Comparison of ENCODE assay signal across 8 cellular contexts in genomic region chr19:52923782-52924593, GRCh38. TPM values are rescaled to one million over a fixed set of nuclear protein-coding genes. Genes with fewer than 3 reads are reported as not detected.
DNase-seq lines count a peak whose midpoint lies in the region; ATAC-seq lines count a peak whose summit lies in the region.

No MANE protein-coding gene starts in this region.

- peaks cover 5% of the 10 kb centered on the region for H3K9me3 Mint-ChIP-seq in activated naive CD8-positive, alpha-beta T cell treated with anti-CD3 and anti-CD28 coated beads, Interleukin-2, amount 10 ng/mL, durations not matched to agents 7 days and 5 days

- POLR2A ChIA-PET in activated naive CD8-positive, alpha-beta T cell treated with anti-CD3 and anti-CD28 coated beads, Interleukin-2, amount 10 ng/mL, durations not matched to agents 7 days and 5 days (lab: Charles Lee), result interaction anchor here (0.6 to 0.7 kb wide), 2 partner anchors 66 to 110 kb away, joined by 3 to 4 read pairs; no protein-coding TSS in a partner anchor

- H4K20me1 ChIP-seq in BLaER1, result no peaks in the 10 kb centered on the region

- ATAC-seq in activated naive CD8-positive, alpha-beta T cell treated with anti-CD3 and anti-CD28 coated beads, Interleukin-2, amount 10 ng/mL, durations not matched to agents 7 days and 5 days (ENCODE audit: low read depth), result no peak
- ATAC-seq in HG02970 (IDR thresholded peaks at IDR 0.05; ENCODE audit: low FRiP score, unreplicated experiment), result no peak

- peak overlapping the region; percentile 97 for H3K4me2 ChIP-seq in BLaER1

- H3K27me3 Mint-ChIP-seq in activated naive CD8-positive, alpha-beta T cell treated with anti-CD3 and anti-CD28 coated beads, Interleukin-2, amount 10 ng/mL, durations not matched to agents 7 days and 5 days, result no peaks in the 10 kb centered on the region

- peak overlapping the region; percentile 84; the same call in 1 of the 2 replicates for H3K9ac ChIP-seq in BLaER1
- no peak overlapping the region for H3K9ac ChIP-seq in HUES64 (ENCODE audit: low read depth, low read length)
- no peak overlapping the region for H3K9ac ChIP-seq in iPS-18a (ENCODE audit: low read length)
- H3K9ac ChIP-seq in skeletal muscle tissue (ENCODE audit: low read depth in 1 of 3, low read length in 3 of 3), result peak overlapping the region in 2 of 3 donors; percentile 16 to 43

- H3K27me3 ChIP-seq in BLaER1 (no peaks in the 10 kb centered on the region), HUES64 (ENCODE audit: insufficient read depth, low read length) (no peaks in the 10 kb centered on the region), iPS-18a (ENCODE audit: control insufficient read depth, insufficient read depth, low read length) (no peaks in the 10 kb centered on the region), skeletal muscle tissue (ENCODE audit: control insufficient read depth in 3 of 3, insufficient read depth in 3 of 3, low read length in 3 of 3) (no peaks in the 10 kb centered on the region)

- peak overlapping the region; percentile 90 for H3K27ac Mint-ChIP-seq in activated naive CD8-positive, alpha-beta T cell treated with anti-CD3 and anti-CD28 coated beads, Interleukin-2, amount 10 ng/mL, durations not matched to agents 7 days and 5 days

- peak overlapping the region; percentile 94 for H3K4me3 Mint-ChIP-seq in activated naive CD8-positive, alpha-beta T cell treated with anti-CD3 and anti-CD28 coated beads, Interleukin-2, amount 10 ng/mL, durations not matched to agents 7 days and 5 days

- H3K36me3 ChIP-seq in BLaER1 (peaks cover 40% of the 10 kb centered on the region), HUES64 (ENCODE audit: insufficient read depth, low read length) (peaks cover 20% of the 10 kb centered on the region), iPS-18a (ENCODE audit: control insufficient read depth, low read depth, low read length) (peaks cover 8% of the 10 kb centered on the region), skeletal muscle tissue (ENCODE audit: control insufficient read depth in 3 of 3, insufficient read depth in 3 of 3, low read length in 3 of 3) (peaks cover 0 to 3% (median 0%) of the 10 kb centered on the region in 3 donors)

- WGBS in HUES64, result 51% methylated on average over 17 of the region's 18 CpGs

- peaks cover 13% of the 10 kb centered on the region for H3K4me1 Mint-ChIP-seq in activated naive CD8-positive, alpha-beta T cell treated with anti-CD3 and anti-CD28 coated beads, Interleukin-2, amount 10 ng/mL, durations not matched to agents 7 days and 5 days

- H3K4me3 ChIP-seq in BLaER1 (peak overlapping the region; percentile 74), HUES64 (ENCODE audit: low read length) (peak overlapping the region; percentile 70), iPS-18a (ENCODE audit: low read length) (peak overlapping the region; percentile 95), skeletal muscle tissue (ENCODE audit: low read length in 3 of 3) (peak overlapping the region; percentile 62 to 97 (median 77))

- H3K4me1 ChIP-seq in BLaER1 (peaks cover 17% of the 10 kb centered on the region), HUES64 (ENCODE audit: insufficient read depth, low read length) (peaks cover 9% of the 10 kb centered on the region; the same call in 1 of the 2 replicates), iPS-18a (ENCODE audit: control insufficient read depth, low read depth, low read length) (peaks cover 11% of the 10 kb centered on the region), skeletal muscle tissue (ENCODE audit: control insufficient read depth in 3 of 3, insufficient read depth in 3 of 3, low read length in 3 of 3) (peaks cover 8 to 13% (median 11%) of the 10 kb centered on the region in 3 donors)

- DNase-seq in activated naive CD8-positive, alpha-beta T cell treated with anti-CD3 and anti-CD28 coated beads, Interleukin-2, amount 10 ng/mL, durations not matched to agents 7 days and 5 days, result no peak
- DNase-seq in NCI-H2029 (lab: John Stamatoyannopoulos, UW), result no peak
- no peak for DNase-seq in NCI-H1092 treated with DMSO at 0.1 percent for 48 hours (lab: John Stamatoyannopoulos, UW)

- H3K9me3 ChIP-seq in BLaER1 (no peaks in the 10 kb centered on the region), HUES64 (ENCODE audit: insufficient read depth, low read depth, low read length) (no peaks in the 10 kb centered on the region), iPS-18a (ENCODE audit: control insufficient read depth, low read depth, low read length) (no peaks in the 10 kb centered on the region), skeletal muscle tissue (ENCODE audit: control insufficient read depth in 3 of 3, low read length in 3 of 3) (no peaks in the 10 kb centered on the region)

- H3K36me3 Mint-ChIP-seq in activated naive CD8-positive, alpha-beta T cell treated with anti-CD3 and anti-CD28 coated beads, Interleukin-2, amount 10 ng/mL, durations not matched to agents 7 days and 5 days, result peaks cover 35% of the 10 kb centered on the region

- no peak overlapping the region for H3K27ac ChIP-seq in BLaER1
- H3K27ac ChIP-seq in HUES64 (ENCODE audit: low read depth, low read length), result no peak overlapping the region
- no peak overlapping the region for H3K27ac ChIP-seq in iPS-18a (ENCODE audit: low read length)
- peak overlapping the region; percentile 44 for H3K27ac ChIP-seq in skeletal muscle tissue (ENCODE audit: low read depth, low read length)

RNA-seq across cellular contexts. Expression of gene ZNF888, which starts 0.8 kb away (rescaled TPM):
- 4.9 TPM for polyA plus RNA-seq in HUES64 (2013, experiment 1 of 2)
- polyA plus RNA-seq in HUES64 (2013, experiment 2 of 2), result 5.3 TPM
- total RNA-seq in activated naive CD8-positive, alpha-beta T cell treated with anti-CD3 and anti-CD28 coated beads, Interleukin-2, amount 10 ng/mL, durations not matched to agents 7 days and 5 days, result 10 to 100 TPM in 1 of 2 experiments, 1 to 10 TPM in 1; 9.8 to 10.4 TPM
- total RNA-seq in skeletal muscle tissue, result 2.1 TPM

RNA-seq across cellular contexts. Expression of gene ZNF320, which starts 26.6 kb away (rescaled TPM):
- polyA plus RNA-seq in HUES64 (2013, experiment 1 of 2), result 13.9 TPM
- 17.0 TPM for polyA plus RNA-seq in HUES64 (2013, experiment 2 of 2)
- 10 to 100 TPM; 13.0 to 13.3 TPM for total RNA-seq in activated naive CD8-positive, alpha-beta T cell treated with anti-CD3 and anti-CD28 coated beads, Interleukin-2, amount 10 ng/mL, durations not matched to agents 7 days and 5 days
- 6.3 TPM for total RNA-seq in skeletal muscle tissue

RNA-seq across cellular contexts. Expression of gene ZNF816, which starts 38.7 kb away (rescaled TPM):
- 8.7 TPM for polyA plus RNA-seq in HUES64 (2013, experiment 1 of 2)
- polyA plus RNA-seq in HUES64 (2013, experiment 2 of 2), result 8.5 TPM
- 10 to 100 TPM; 17.8 to 19.7 TPM for total RNA-seq in activated naive CD8-positive, alpha-beta T cell treated with anti-CD3 and anti-CD28 coated beads, Interleukin-2, amount 10 ng/mL, durations not matched to agents 7 days and 5 days
- 6.8 TPM for total RNA-seq in skeletal muscle tissue

Comparison
In these comparisons a context has a peak if more than half of its experiments do, and no peak if none do; other contexts are left out.
1. H3K9ac ChIP-seq: peak in BLaER1 (single experiment) and skeletal muscle tissue (2 of 3); none in HUES64 (single experiment) and iPS-18a (single experiment).
2. Peak in every context shown above with its lines, with median percentiles within 50 percentile points of each other: H3K4me3 ChIP-seq.